9 cellular contexts compared by ENCODE assay signal in genomic region chr13:92175330-92175729, GRCh38.
DNase-seq lines count a peak whose midpoint lies in the region; ATAC-seq and TF ChIP-seq lines count a peak whose summit lies in the region.
"Had no signal": no experiment of that assay in that cellular context is flagged by ENCODE, and none has a peak within 500 bp of the region (broad histone marks: within the 10 kb centered on the region; RNA-seq: fewer than 3 reads in every experiment).

No MANE protein-coding gene starts in this region.

- no peak for TF ChIP-seq EP300 in Ishikawa (IDR thresholded peaks at IDR 0.05; ENCODE audit: borderline replicate concordance)

- peak; percentile 33; the same call in 1 of the 2 replicates for TF ChIP-seq RAD21 in Ishikawa (IDR thresholded peaks at IDR 0.05; ENCODE audit: low read depth)

- ATAC-seq in HG03039 (IDR thresholded peaks at IDR 0.05; ENCODE audit: unreplicated experiment) (no peak), GM19023 (IDR thresholded peaks at IDR 0.05; ENCODE audit: unreplicated experiment) (no peak)

- DNase-seq in DMS153 treated with DMSO at 0.1 percent for 48 hours (lab: John Stamatoyannopoulos, UW; ENCODE audit: unreplicated experiment) (peak; percentile 18), DMS153 (lab: John Stamatoyannopoulos, UW) (no peak), RKO (ENCODE audit: low spot score) (peak; percentile 73), fibroblast of villous mesenchyme (ENCODE audit: low read depth) (peak; percentile 53), superior temporal gyrus (ENCODE audit: extremely low spot score) (peak; percentile 57)
- DNase-seq: naive thymus-derived CD8-positive, alpha-beta T cell had no signal

- TF ChIP-seq CTCF in fibroblast of villous mesenchyme (IDR thresholded peaks at IDR 0.05; ENCODE audit: insufficient read depth, low read depth, low read length): peak; percentile 50

- H3K4me3 ChIP-seq in fibroblast of villous mesenchyme (ENCODE audit: low read depth, low read length): no peak overlapping the region

TF ChIP-seq in Ishikawa, 13 proteins besides CTCF, POLR2A, EP300 and RAD21:
- TF ChIP-seq NFIC (IDR thresholded peaks at IDR 0.05): no peak
- TF ChIP-seq EGR1 (IDR thresholded peaks at IDR 0.05): no peak
- no peak for TF ChIP-seq ZBTB7A (IDR thresholded peaks at IDR 0.05; ENCODE audit: low read depth)
- no peak for TF ChIP-seq CREB1 (IDR thresholded peaks at IDR 0.05; ENCODE audit: low read depth)
- no peak for TF ChIP-seq TEAD4 (IDR thresholded peaks at IDR 0.05)
- TF ChIP-seq TAF1 (IDR thresholded peaks at IDR 0.05; ENCODE audit: low read depth): no peak
- TF ChIP-seq REST (IDR thresholded peaks at IDR 0.05; ENCODE audit: low read depth): no peak
- TF ChIP-seq FOXM1 (IDR thresholded peaks at IDR 0.05; ENCODE audit: borderline replicate concordance, low read depth): no peak
